1 cellular context compared by ENCODE assay signal in the genomic region with DNA sequence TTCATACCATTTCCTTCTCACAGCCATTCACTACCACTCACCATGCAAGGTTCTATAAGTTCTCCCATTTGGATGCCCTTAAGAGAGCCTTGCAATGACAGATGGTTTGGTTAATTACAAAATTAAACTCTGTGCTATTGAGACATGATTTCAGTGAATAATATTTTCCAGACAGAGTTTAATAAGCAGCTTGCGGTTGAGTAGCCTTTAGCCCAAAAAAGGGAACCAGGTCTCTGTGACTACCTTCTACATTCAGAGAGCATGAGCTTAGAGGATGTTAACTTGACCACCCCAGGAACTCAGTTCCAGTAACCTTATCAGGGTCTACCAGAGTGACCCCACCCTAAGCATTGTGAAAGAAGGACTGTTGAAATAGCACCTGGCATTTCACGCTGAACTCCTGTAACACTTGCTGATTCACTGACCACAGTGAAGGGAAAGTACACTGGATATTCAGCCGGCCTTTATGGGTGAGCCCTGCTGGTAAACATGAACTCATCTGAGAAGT.
TF ChIP-seq lines count a peak whose summit lies in the region.

No MANE protein-coding gene starts in this region.

TF ChIP-seq in HepG2, 621 proteins besides CTCF, POLR2A, EP300 and RAD21 (continued from another document):
- TF ChIP-seq, protein P1, sequence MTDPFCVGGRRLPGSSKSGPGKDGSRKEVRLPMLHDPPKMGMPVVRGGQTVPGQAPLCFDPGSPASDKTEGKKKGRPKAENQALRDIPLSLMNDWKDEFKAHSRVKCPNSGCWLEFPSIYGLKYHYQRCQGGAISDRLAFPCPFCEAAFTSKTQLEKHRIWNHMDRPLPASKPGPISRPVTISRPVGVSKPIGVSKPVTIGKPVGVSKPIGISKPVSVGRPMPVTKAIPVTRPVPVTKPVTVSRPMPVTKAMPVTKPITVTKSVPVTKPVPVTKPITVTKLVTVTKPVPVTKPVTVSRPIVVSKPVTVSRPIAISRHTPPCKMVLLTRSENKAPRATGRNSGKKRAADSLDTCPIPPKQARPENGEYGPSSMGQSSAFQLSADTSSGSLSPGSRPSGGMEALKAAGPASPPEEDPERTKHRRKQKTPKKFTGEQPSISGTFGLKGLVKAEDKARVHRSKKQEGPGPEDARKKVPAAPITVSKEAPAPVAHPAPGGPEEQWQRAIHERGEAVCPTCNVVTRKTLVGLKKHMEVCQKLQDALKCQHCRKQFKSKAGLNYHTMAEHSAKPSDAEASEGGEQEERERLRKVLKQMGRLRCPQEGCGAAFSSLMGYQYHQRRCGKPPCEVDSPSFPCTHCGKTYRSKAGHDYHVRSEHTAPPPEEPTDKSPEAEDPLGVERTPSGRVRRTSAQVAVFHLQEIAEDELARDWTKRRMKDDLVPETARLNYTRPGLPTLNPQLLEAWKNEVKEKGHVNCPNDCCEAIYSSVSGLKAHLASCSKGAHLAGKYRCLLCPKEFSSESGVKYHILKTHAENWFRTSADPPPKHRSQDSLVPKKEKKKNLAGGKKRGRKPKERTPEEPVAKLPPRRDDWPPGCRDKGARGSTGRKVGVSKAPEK (CRISPR knock-in tag; IDR thresholded peaks at IDR 0.05; ENCODE audit: borderline replicate concordance), result no peak
- TF ChIP-seq HMG20A (CRISPR knock-in tag; IDR thresholded peaks at IDR 0.05; ENCODE audit: borderline replicate concordance) (peak; percentile 35; the same call in 1 of the 2 replicates), SMC3 (IDR thresholded peaks at IDR 0.05; ENCODE audit: low read length) (no peak), CEBPB (IDR thresholded peaks at IDR 0.05; ENCODE audit: borderline replicate concordance, low read depth, low read length) (peak; percentile 81), ARID5B (CRISPR knock-in tag; IDR thresholded peaks at IDR 0.05) (0 out of 2 replicates have a peak, but pooled peaks have one; percentile 10), ZFP1 (CRISPR knock-in tag; IDR thresholded peaks at IDR 0.05) (no peak), CEBPG (CRISPR knock-in tag; IDR thresholded peaks at IDR 0.05) (peak; percentile 51; the same call in 1 of the 2 replicates), FOXA3 (CRISPR knock-in tag; IDR thresholded peaks at IDR 0.05) (0 out of 2 replicates have a peak, but pooled peaks have one; percentile 15), ZNF180 (CRISPR knock-in tag; IDR thresholded peaks at IDR 0.05; ENCODE audit: borderline replicate concordance, low read depth) (no peak)
TF ChIP-seq in HepG2: peak in this region for 7.
